Comparison of ENCODE assay signal across 18 cellular contexts in genomic region chr9:18067553-18068120, GRCh38.
"Had no signal": no experiment of that assay in that cellular context is flagged by ENCODE, and none has a peak within 500 bp of the region (broad histone marks: within the 10 kb centered on the region; RNA-seq: fewer than 3 reads in every experiment).

No MANE protein-coding gene starts in this region.

- ATAC-seq: body of pancreas; left lobe of liver; naive thymus-derived CD8-positive, alpha-beta T cell had no signal

- H3K27me3 Mint-ChIP-seq: activated CD4-positive, alpha-beta memory T cell treated with anti-CD3 and anti-CD28 coated beads, Interleukin-2, amount 10 ng/mL, durations not matched to agents 7 days and 5 days; activated T-cell treated with anti-CD3 and anti-CD28 coated beads, Interleukin-2, amount 50 U/mL, for 24 hours; naive thymus-derived CD8-positive, alpha-beta T cell had no signal

- H3K9me3 ChIP-seq: body of pancreas, esophagus squamous epithelium, thyroid gland had no signal

- H3K4me1 Mint-ChIP-seq: activated CD4-positive, alpha-beta memory T cell treated with anti-CD3 and anti-CD28 coated beads, Interleukin-2, amount 10 ng/mL, durations not matched to agents 7 days and 5 days; naive thymus-derived CD8-positive, alpha-beta T cell had no signal

- H3K4me3 Mint-ChIP-seq: activated CD4-positive, alpha-beta memory T cell treated with anti-CD3 and anti-CD28 coated beads, Interleukin-2, amount 10 ng/mL, durations not matched to agents 7 days and 5 days; activated naive CD4-positive, alpha-beta T cell treated with anti-CD3 and anti-CD28 coated beads for 36 hours; activated T-cell treated with anti-CD3 and anti-CD28 coated beads, Interleukin-2, amount 50 U/mL, for 24 hours; naive thymus-derived CD8-positive, alpha-beta T cell had no signal

- H3K4me3 ChIP-seq: body of pancreas, esophagus squamous epithelium, thyroid gland had no signal

- DNase-seq: activated CD4-positive, alpha-beta memory T cell treated with anti-CD3 and anti-CD28 coated beads, Interleukin-2, amount 10 ng/mL, durations not matched to agents 7 days and 5 days; activated CD4-positive, alpha-beta T cell treated with anti-CD3 and anti-CD28 coated beads for 48 hours; activated CD4-positive, CD25-positive, alpha-beta regulatory T cell; activated naive CD4-positive, alpha-beta T cell treated with anti-CD3 and anti-CD28 coated beads for 36 hours; activated T-cell treated with anti-CD3 and anti-CD28 coated beads, Interleukin-2, amount 50 U/mL, for 24 hours; body of pancreas; dermis blood vessel endothelial cell; effector memory CD4-positive, alpha-beta T cell; esophagus squamous epithelium; hypothalamus; islet precursor cell; naive thymus-derived CD8-positive, alpha-beta T cell; stimulated activated CD8-positive, alpha-beta memory T cell treated with anti-CD3 and anti-CD28 coated beads, Interleukin-4, amount 100 ng/mL, for 48 hours; stimulated activated naive CD4-positive, alpha-beta T cell treated with Interleukin-2 at 50 U/mL for 16 hours; T-helper 1 cell; T-helper 9 cell; thyroid gland had no signal

- H3K36me3 ChIP-seq: esophagus squamous epithelium, thyroid gland had no signal

- H3K9me3 Mint-ChIP-seq: activated naive CD4-positive, alpha-beta T cell treated with anti-CD3 and anti-CD28 coated beads for 36 hours; activated T-cell treated with anti-CD3 and anti-CD28 coated beads, Interleukin-2, amount 50 U/mL, for 24 hours had no signal

- H3K27ac Mint-ChIP-seq: activated CD4-positive, alpha-beta memory T cell treated with anti-CD3 and anti-CD28 coated beads, Interleukin-2, amount 10 ng/mL, durations not matched to agents 7 days and 5 days; activated naive CD4-positive, alpha-beta T cell treated with anti-CD3 and anti-CD28 coated beads for 36 hours; activated T-cell treated with anti-CD3 and anti-CD28 coated beads, Interleukin-2, amount 50 U/mL, for 24 hours; naive thymus-derived CD8-positive, alpha-beta T cell had no signal

- H3K27me3 ChIP-seq: body of pancreas, esophagus squamous epithelium, thyroid gland had no signal

- H3K27ac ChIP-seq: body of pancreas, esophagus squamous epithelium, thyroid gland had no signal

- H3K4me1 ChIP-seq: body of pancreas, esophagus squamous epithelium, thyroid gland had no signal
